Comparison of ENCODE assay signal across 8 cellular contexts in genomic region chr19:35702223-35703012, GRCh38. TPM values are rescaled to one million over a fixed set of nuclear protein-coding genes. Genes with fewer than 3 reads are reported as not detected.
DNase-seq lines count a peak whose midpoint lies in the region; ATAC-seq and TF ChIP-seq lines count a peak whose summit lies in the region.

No MANE protein-coding gene starts in this region.

- DNase-seq in AML-193 (lab: John Stamatoyannopoulos, UW), result peak; percentile 98 to 99
- peak; percentile 98 for DNase-seq in NCI-H460 (ENCODE audit: extremely low read depth, low read depth)
- peak; percentile 97 for DNase-seq in activated CD4-positive, alpha-beta T cell treated with anti-CD3 and anti-CD28 coated beads for 36 hours
- DNase-seq in coronary artery (ENCODE audit: low spot score), result peak; percentile 95
- DNase-seq in left kidney (ENCODE audit: low read depth, low spot score), result peak; percentile 99
- DNase-seq in stimulated activated CD4-positive, alpha-beta T cell treated with anti-CD3 and anti-CD28 coated beads, Interleukin-1b, Interleukin-23, amount 100 ng/mL, for 48 hours, result peak; percentile 97

- CTCF ChIA-PET in activated CD4-positive, alpha-beta T cell treated with anti-CD3 and anti-CD28 coated beads for 36 hours (lab: Charles Lee), result interaction anchor here (0.8 to 2.8 kb wide), 8 partner anchors 8 to 230 kb away, joined by 3 to 45 read pairs (median 5); partner anchors contain the start of gene LIN37

- no peaks in the 10 kb centered on the region for H3K27me3 Mint-ChIP-seq in activated CD4-positive, alpha-beta T cell treated with anti-CD3 and anti-CD28 coated beads for 36 hours

- peaks cover 8% of the 10 kb centered on the region for H3K4me1 Mint-ChIP-seq in activated CD4-positive, alpha-beta T cell treated with anti-CD3 and anti-CD28 coated beads for 36 hours

- peak overlapping the region; percentile 72 for H3K4me3 ChIP-seq in coronary artery

- peak overlapping the region in 1 of 2 donors; percentile 12 for H3K27ac ChIP-seq in coronary artery

- no peaks in the 10 kb centered on the region for H3K9me3 Mint-ChIP-seq in activated CD4-positive, alpha-beta T cell treated with anti-CD3 and anti-CD28 coated beads for 36 hours (ENCODE audit: low read depth)

- POLR2A ChIA-PET in activated CD4-positive, alpha-beta T cell treated with anti-CD3 and anti-CD28 coated beads for 36 hours (lab: Charles Lee), result interaction anchor here (0.5 to 2.6 kb wide), 11 partner anchors 10 to 338 kb away, joined by 3 to 34 read pairs (median 4); partner anchors contain the start of genes PSENEN and U2AF1L4

- peak overlapping the region; percentile 99 for H3K27ac Mint-ChIP-seq in activated CD4-positive, alpha-beta T cell treated with anti-CD3 and anti-CD28 coated beads for 36 hours

- TF ChIP-seq CTCF in coronary artery (IDR thresholded peaks at IDR 0.05), result no peak

- TF ChIP-seq POLR2A in GM19099 (IDR thresholded peaks at IDR 0.05; ENCODE audit: extremely low read depth, insufficient read length, low read depth), result peak; percentile 74

- no peaks in the 10 kb centered on the region for H3K36me3 Mint-ChIP-seq in activated CD4-positive, alpha-beta T cell treated with anti-CD3 and anti-CD28 coated beads for 36 hours (ENCODE audit: low read depth)

- intact Hi-C loops in activated CD4-positive, alpha-beta T cell treated with anti-CD3 and anti-CD28 coated beads for 36 hours (cut with DNase I, micrococcal nuclease), result loop anchor here (1.0 to 2.0 kb wide), 9 partner anchors 9 to 438 kb away; partner anchors contain the start of genes ALKBH6 (in 1 of the 2), ARHGAP33 (in 1 of the 2), CAPNS1 (in 1 of the 2) and COX6B1 (in 1 of the 2)

- peak; percentile 92 for ATAC-seq in HG03378 (IDR thresholded peaks at IDR 0.05; ENCODE audit: unreplicated experiment)
- ATAC-seq in activated CD4-positive, alpha-beta T cell treated with anti-CD3 and anti-CD28 coated beads for 36 hours, result peak; percentile 99

- peak overlapping the region; percentile 83 for H3K4me3 Mint-ChIP-seq in activated CD4-positive, alpha-beta T cell treated with anti-CD3 and anti-CD28 coated beads for 36 hours

RNA-seq across cellular contexts. Expression of gene ZBTB32, which starts 1.9 kb away (rescaled TPM):
- not detected in 2 replicates for total RNA-seq in NCI-H460 (2014; rRNA removed; shearing (Covaris generic))
- not detected in 2 replicates for polyA plus RNA-seq in NCI-H460 (2014; cell fraction: nucleus; rRNA removed)
- 100 to 1,000 TPM; 232 to 265 TPM for total RNA-seq in activated CD4-positive, alpha-beta T cell treated with anti-CD3 and anti-CD28 coated beads for 36 hours

RNA-seq across cellular contexts. Expression of gene KMT2B, which starts 15.4 kb away (rescaled TPM):
- total RNA-seq in NCI-H460 (2014; rRNA removed; shearing (Covaris generic)), result 7.7 and 9.4 TPM in 2 replicates
- polyA plus RNA-seq in NCI-H460 (2014; cell fraction: nucleus; rRNA removed), result 24.7 and 50.1 TPM in 2 replicates
- total RNA-seq in activated CD4-positive, alpha-beta T cell treated with anti-CD3 and anti-CD28 coated beads for 36 hours, result 10 to 100 TPM; 48.6 to 49.4 TPM

RNA-seq across cellular contexts. Expression of gene UPK1A, which starts 36.1 kb away (rescaled TPM):
- total RNA-seq in NCI-H460 (2014; rRNA removed; shearing (Covaris generic)), result 0.25 TPM in 1 of 2 replicates, not detected in the other
- polyA plus RNA-seq in NCI-H460 (2014; cell fraction: nucleus; rRNA removed), result not detected in 2 replicates
- total RNA-seq in activated CD4-positive, alpha-beta T cell treated with anti-CD3 and anti-CD28 coated beads for 36 hours, result 1 to 10 TPM; 1.2 to 1.8 TPM

RNA-seq across cellular contexts. Expression of gene IGFLR1, which starts 39.8 kb away (rescaled TPM):
- total RNA-seq in NCI-H460 (2014; rRNA removed; shearing (Covaris generic)), result 0.49 and 1.6 TPM in 2 replicates
- polyA plus RNA-seq in NCI-H460 (2014; cell fraction: nucleus; rRNA removed), result 4.9 and 12.9 TPM in 2 replicates
- total RNA-seq in activated CD4-positive, alpha-beta T cell treated with anti-CD3 and anti-CD28 coated beads for 36 hours, result 10 to 100 TPM; 71.4 to 80.2 TPM

RNA-seq across cellular contexts. Expression of gene U2AF1L4, which starts 42.8 kb away (rescaled TPM):
- 21.0 and 21.8 TPM in 2 replicates for total RNA-seq in NCI-H460 (2014; rRNA removed; shearing (Covaris generic))
- polyA plus RNA-seq in NCI-H460 (2014; cell fraction: nucleus; rRNA removed), result 52.1 and 79.4 TPM in 2 replicates
- 10 to 100 TPM; 31.6 to 37.5 TPM for total RNA-seq in activated CD4-positive, alpha-beta T cell treated with anti-CD3 and anti-CD28 coated beads for 36 hours

Comparison
In these comparisons a context has a peak if more than half of its experiments do, and no peak if none do; other contexts are left out.
1. RNA of gene ZBTB32, which starts 1.9 kb away (total RNA-seq): 232 to 265 TPM in activated CD4-positive, alpha-beta T cell treated with anti-CD3 and anti-CD28 coated beads for 36 hours; not detected in NCI-H460; every median in the first group is over 100 times any median in the second.
2. Peak in every context shown above with its lines, with median percentiles within 50 percentile points of each other: DNase-seq.